In the genomic region with DNA sequence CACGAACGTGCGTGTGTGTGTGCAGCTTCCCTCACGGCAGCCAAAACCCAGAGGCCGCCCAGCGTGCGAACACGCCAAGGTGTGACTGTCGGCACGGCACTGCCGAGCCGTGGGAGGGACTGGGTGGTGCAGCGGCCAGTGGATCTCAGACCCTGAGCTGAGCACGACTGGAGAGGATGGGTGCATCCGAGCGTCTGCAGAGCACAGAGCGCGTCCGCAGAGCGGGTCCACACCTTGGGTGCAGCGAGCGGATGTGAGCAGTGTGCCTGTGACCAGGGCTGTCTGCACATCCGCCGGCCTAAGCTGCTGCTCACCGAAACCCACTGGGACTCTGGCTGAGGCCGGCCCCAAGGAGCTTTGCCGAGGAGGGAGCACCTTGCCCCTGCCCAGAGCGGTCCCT, we compare ENCODE assay signal across 22 cellular contexts. TPM values are rescaled to one million over a fixed set of nuclear protein-coding genes. Genes with fewer than 3 reads are reported as not detected.
A peak's percentile ranks its signal among the peaks of the same experiment; 100 is the strongest.
DNase-seq lines count a peak whose midpoint lies in the region; ATAC-seq, FAIRE-seq and TF ChIP-seq lines count a peak whose summit lies in the region.
"Had no signal": no experiment of that assay in that cellular context is flagged by ENCODE, and none has a peak within 500 bp of the region (broad histone marks: within the 10 kb centered on the region; RNA-seq: fewer than 3 reads in every experiment).

No MANE protein-coding gene starts in this region.

- H3K56ac ChIP-seq in H9 (ENCODE audit: insufficient read length, low read depth, low read length): no peak overlapping the region
- H3K56ac ChIP-seq in H1 (replicated peaks; ENCODE audit: insufficient read length, low read depth, low read length): no peak overlapping the region

- H3K9me3 Mint-ChIP-seq in GM23338: no peaks in the 10 kb centered on the region
- H3K9me3 Mint-ChIP-seq in H9: no peaks in the 10 kb centered on the region
- no peaks in the 10 kb centered on the region for H3K9me3 Mint-ChIP-seq in osteocyte (ENCODE audit: unreplicated experiment)
- no peaks in the 10 kb centered on the region for H3K9me3 Mint-ChIP-seq in HFFc6
- H3K9me3 Mint-ChIP-seq: CD8-positive, alpha-beta T cell had no signal

- H4K5ac ChIP-seq in H9 (ENCODE audit: insufficient read length, low read depth, low read length): no peak overlapping the region
- no peak overlapping the region for H4K5ac ChIP-seq in H1 (ENCODE audit: insufficient read length, low read depth, low read length)

- no peak for TF ChIP-seq CTCF in GM23338 (conservative IDR thresholded peaks at IDR 0.05; ENCODE audit: low read depth in 2 of 2)
- TF ChIP-seq CTCF in H9 (conservative IDR thresholded peaks at IDR 0.05): no peak
- no peak for TF ChIP-seq CTCF in H1 (IDR thresholded peaks at IDR 0.05; ENCODE audit: control extremely low read depth in 1 of 3, insufficient read depth in 1 of 3, low read depth in 1 of 3, low read length in 3 of 3)
- TF ChIP-seq CTCF in osteocyte (IDR thresholded peaks at IDR 0.05): no peak
- no peak for TF ChIP-seq CTCF in HFFc6 (IDR thresholded peaks at IDR 0.05)
- TF ChIP-seq CTCF in tibial artery (IDR thresholded peaks at IDR 0.05): no peak

- no peak for TF ChIP-seq POLR2A in H1 (IDR thresholded peaks at IDR 0.05; ENCODE audit: control extremely low read depth in 1 of 2, low read depth in 2 of 2, low read length in 2 of 2)

- H3K27me3 ChIP-seq in GM23338 (ENCODE audit: insufficient read depth): no peaks in the 10 kb centered on the region
- H3K27me3 ChIP-seq in H9 (ENCODE audit: insufficient read depth, low read length): no peaks in the 10 kb centered on the region
- H3K27me3 ChIP-seq in H1 (replicated peaks in 1 of 4; ENCODE audit: control insufficient read depth in 3 of 4, extremely low read depth in 1 of 4, insufficient read depth in 3 of 4, low read length in 3 of 4): no peaks in the 10 kb centered on the region
- H3K27me3 ChIP-seq in neuronal stem cell (ENCODE audit: control insufficient read depth in 3 of 3, insufficient read depth in 3 of 3, low read depth in 1 of 3, low read length in 3 of 3): no peaks in the 10 kb centered on the region
- H3K27me3 ChIP-seq in tibial artery: no peaks in the 10 kb centered on the region

- no peak overlapping the region for H3K4me3 Mint-ChIP-seq in GM23338
- no peak overlapping the region for H3K4me3 Mint-ChIP-seq in H9
- H3K4me3 Mint-ChIP-seq in osteocyte (ENCODE audit: unreplicated experiment): no peak overlapping the region
- no peak overlapping the region for H3K4me3 Mint-ChIP-seq in HFFc6
- H3K4me3 Mint-ChIP-seq: CD14-positive monocyte; CD8-positive, alpha-beta T cell had no signal

- H3K14ac ChIP-seq in H9 (ENCODE audit: insufficient read depth, low read length) (no peak overlapping the region), H1 (ENCODE audit: insufficient read length) (no peak overlapping the region), neuronal stem cell (ENCODE audit: low read length) (peak overlapping the region; percentile 75)

- H3K79me1 ChIP-seq in H9 (ENCODE audit: insufficient read depth, low read depth, low read length, poor library complexity, severe bottlenecking): no peaks in the 10 kb centered on the region
- H3K79me1 ChIP-seq in H1 (ENCODE audit: low read depth, low read length): peaks cover 16% of the 10 kb centered on the region
- peaks cover 23% of the 10 kb centered on the region for H3K79me1 ChIP-seq in neuronal stem cell (ENCODE audit: low read depth, low read length)

- no peak overlapping the region for H4K8ac ChIP-seq in H9 (replicated peaks; ENCODE audit: insufficient read length, low read depth, low read length)
- H4K8ac ChIP-seq in H1 (ENCODE audit: extremely low read depth, insufficient read depth, low read length): no peak overlapping the region
- no peak overlapping the region for H4K8ac ChIP-seq in neuronal stem cell (ENCODE audit: low read depth, low read length)

- H4K91ac ChIP-seq in H9 (ENCODE audit: insufficient read length, low read depth, low read length) (no peak overlapping the region), H1 (replicated peaks; ENCODE audit: insufficient read length, low read length) (peak overlapping the region; percentile 42), neuronal stem cell (ENCODE audit: low read depth, low read length, poor library complexity) (no peak overlapping the region)

- 0 out of 3 replicates have a peak, but pooled peaks have one; percentile 4 for ATAC-seq in GM23338
- ATAC-seq: CD8-positive, alpha-beta T cell had no signal

- H3K9ac ChIP-seq in H9 (ENCODE audit: extremely low read depth, insufficient read length, low read length) (no peak overlapping the region), H1 (replicated peaks in 1 of 4; ENCODE audit: extremely low read depth in 1 of 4, low read depth in 3 of 4, low read length in 3 of 4) (no peak overlapping the region), neuronal stem cell (ENCODE audit: low read depth, low read length, poor library complexity) (peak overlapping the region; percentile 50)

- H2AFZ ChIP-seq in GM23338: no peak overlapping the region
- no peak overlapping the region for H2AFZ ChIP-seq in H9 (ENCODE audit: low read length)
- no peak overlapping the region for H2AFZ ChIP-seq in H1 (ENCODE audit: low read length)
- H2AFZ ChIP-seq in neuronal stem cell (ENCODE audit: low read length): no peak overlapping the region

- TF ChIP-seq EP300 in H1 (IDR thresholded peaks at IDR 0.05; ENCODE audit: borderline replicate concordance in 1 of 2, low read depth in 2 of 2, low read length in 2 of 2): no peak

- intact Hi-C loops in tibial artery (cut with DNase I; ENCODE audit: low total_unique reads): no loop called here

- no peak overlapping the region for H3K27ac Mint-ChIP-seq in GM23338
- H3K27ac Mint-ChIP-seq in H9: peak overlapping the region in 2 of 3 experiments; percentile 64; a peak in 3 of 7 replicates
- no peak overlapping the region for H3K27ac Mint-ChIP-seq in osteocyte (ENCODE audit: unreplicated experiment)
- no peak overlapping the region for H3K27ac Mint-ChIP-seq in HFFc6
- H3K27ac Mint-ChIP-seq: CD8-positive, alpha-beta T cell had no signal

- H4K20me1 ChIP-seq in GM23338 (replicated peaks; ENCODE audit: insufficient read depth) (no peaks in the 10 kb centered on the region; the same call in 1 of the 2 replicates), H9 (ENCODE audit: control insufficient read depth, insufficient read depth, insufficient read length) (no peaks in the 10 kb centered on the region), H1 (replicated peaks in 1 of 2; ENCODE audit: control insufficient read depth in 1 of 2, insufficient read depth in 2 of 2, low read length in 2 of 2) (peaks cover 0 to 9% of the 10 kb centered on the region in 2 experiments)

- DNase-seq in GM23338 (ENCODE audit: low spot score): no peak
- no peak for DNase-seq in H9
- DNase-seq in H1 (ENCODE audit: low read depth in 1 of 2, low spot score in 2 of 2): peak in 1 of 2 experiments; percentile 45
- no peak for DNase-seq in neuronal stem cell (ENCODE audit: low spot score)
- no peak for DNase-seq in osteocyte (ENCODE audit: extremely low spot score, unreplicated experiment)
- DNase-seq in HFFc6: no peak
- DNase-seq in tibial artery: no peak
- DNase-seq: CD8-positive, alpha-beta T cell; COR-L47; DMS153; DMS79 treated with DMSO at 0.1 percent for 48 hours; EL had no signal

- WGBS in H9 (ENCODE audit: extremely low coverage, insufficient read length, low lambda C conversion rate): no CpG with 5 or more reads among the region's 28 CpGs
- WGBS in H1 (ENCODE audit: extremely low coverage in 1 of 2, insufficient coverage in 1 of 2, insufficient read length in 1 of 2, insufficient replicate concordance in 2 of 2, low coverage in 1 of 2, low lambda C conversion rate in 2 of 2, missing lambda C conversion rate in 1 of 2), 2 experiments: 96% methylated on average over 28 of the region's 28 CpGs; no CpG with 5 or more reads in 1 of the 2 experiments
- no CpG with 5 or more reads among the region's 28 CpGs for WGBS in neuronal stem cell (ENCODE audit: extremely low coverage in 2 of 2, insufficient read length in 2 of 2, insufficient replicate concordance in 1 of 2), 2 donors

- H3K4ac ChIP-seq in H9 (ENCODE audit: low read depth, low read length): no peak overlapping the region
- H3K4ac ChIP-seq in H1 (replicated peaks; ENCODE audit: insufficient read length, low read depth, low read length): no peak overlapping the region
- no peak overlapping the region for H3K4ac ChIP-seq in neuronal stem cell (ENCODE audit: low read length)

- H3T11ph ChIP-seq in H9 (ENCODE audit: low read length): no peak overlapping the region

- H3K36me3 Mint-ChIP-seq in GM23338 (ENCODE audit: low read depth) (no peaks in the 10 kb centered on the region; the same call in 2 of the 3 replicates), H9 (ENCODE audit: insufficient read depth in 1 of 3, low read depth in 3 of 3) (peaks cover 2 to 4% (median 3%) of the 10 kb centered on the region in 3 experiments; a peak in 4 of 7 replicates), osteocyte (ENCODE audit: unreplicated experiment) (peaks cover 4% of the 10 kb centered on the region), HFFc6 (ENCODE audit: low read depth) (no peaks in the 10 kb centered on the region)
- H3K36me3 Mint-ChIP-seq: CD8-positive, alpha-beta T cell had no signal

- no peaks in the 10 kb centered on the region for H3K9me3 ChIP-seq in H9 (ENCODE audit: control insufficient read depth, low read depth, low read length)
- no peaks in the 10 kb centered on the region for H3K9me3 ChIP-seq in H1 (ENCODE audit: insufficient read depth in 2 of 2, low read depth in 1 of 2, low read length in 1 of 2)
- H3K9me3 ChIP-seq in neuronal stem cell (replicated peaks in 1 of 2; ENCODE audit: control insufficient read depth in 2 of 2, insufficient read depth in 1 of 2, low read depth in 1 of 2, low read length in 2 of 2): peaks cover 0 to 4% of the 10 kb centered on the region in 2 donors
- no peaks in the 10 kb centered on the region for H3K9me3 ChIP-seq in tibial artery
- H3K9me3 ChIP-seq: HAP-1 had no signal

- POLR2A ChIA-PET in H1 (lab: Charles Lee; ENCODE audit: partially characterized antibody): interaction anchor here (0.5 to 2.0 kb wide), 7 partner anchors 18 to 74 kb away, joined by 3 to 6 read pairs (median 5); a partner anchor contains a TSS

- no peak overlapping the region for H3K18ac ChIP-seq in H9 (ENCODE audit: insufficient read length, low read depth, low read length)
- no peak overlapping the region; the same call in 1 of the 2 replicates for H3K18ac ChIP-seq in H1 (ENCODE audit: extremely low read depth, low read length)
- H3K18ac ChIP-seq in neuronal stem cell (ENCODE audit: low read length): peak overlapping the region; percentile 13

- H2AK5ac ChIP-seq in H9 (ENCODE audit: insufficient read length, low read length): no peak overlapping the region
- H2AK5ac ChIP-seq in H1 (ENCODE audit: low read depth, low read length): no peak overlapping the region
- H2AK5ac ChIP-seq in neuronal stem cell (ENCODE audit: low read depth, low read length): no peak overlapping the region

- H3K4me1 Mint-ChIP-seq in GM23338 (peaks cover 23% of the 10 kb centered on the region), H9 (peaks cover 19 to 37% of the 10 kb centered on the region in 2 experiments), osteocyte (ENCODE audit: unreplicated experiment) (peaks cover 27% of the 10 kb centered on the region), HFFc6 (ENCODE audit: low read depth) (peaks cover 20% of the 10 kb centered on the region)

- no peaks in the 10 kb centered on the region for H3K9me2 ChIP-seq in GM23338 (ENCODE audit: insufficient read depth)

- H2BK15ac ChIP-seq in H9 (ENCODE audit: low read depth, low read length) (no peak overlapping the region), H1 (ENCODE audit: low read length) (no peak overlapping the region), neuronal stem cell (ENCODE audit: low read length) (peak overlapping the region; percentile 49)

- peaks cover 43% of the 10 kb centered on the region for H3K79me2 ChIP-seq in GM23338 (replicated peaks; ENCODE audit: insufficient read depth)
- H3K79me2 ChIP-seq in H9 (ENCODE audit: insufficient read depth, low read length): no peaks in the 10 kb centered on the region; the same call in 1 of the 2 replicates
- peaks cover 7 to 42% of the 10 kb centered on the region in 2 experiments for H3K79me2 ChIP-seq in H1 (ENCODE audit: control insufficient read depth in 1 of 2, insufficient read depth in 2 of 2, low read length in 2 of 2)

- H2BK5ac ChIP-seq in H9 (ENCODE audit: insufficient read length, low read length) (no peak overlapping the region), H1 (ENCODE audit: low read depth, low read length) (peak overlapping the region; percentile 35; the same call in 1 of the 2 replicates), neuronal stem cell (ENCODE audit: low read length) (no peak overlapping the region)

- H2BK20ac ChIP-seq in H9 (ENCODE audit: low read depth, low read length, poor library complexity, severe bottlenecking) (no peak overlapping the region), H1 (ENCODE audit: low read length) (no peak overlapping the region)

- H2BK12ac ChIP-seq in H9 (ENCODE audit: insufficient read length, low read depth, low read length) (no peak overlapping the region), H1 (ENCODE audit: low read depth, low read length) (no peak overlapping the region), neuronal stem cell (ENCODE audit: low read length) (no peak overlapping the region)

- no peak for FAIRE-seq in H1 (lab: Jason Lieb, UNC)
- FAIRE-seq: A204.1, D721Med, G401.6, GM12892, GM19239, HepG2, HTR-8/SVneo had no signal

- H3K23ac ChIP-seq in H9 (ENCODE audit: insufficient read length, low read depth, low read length): no peak overlapping the region
- no peak overlapping the region for H3K23ac ChIP-seq in H1 (ENCODE audit: insufficient read length)
- no peak overlapping the region for H3K23ac ChIP-seq in neuronal stem cell (ENCODE audit: low read depth, low read length, poor library complexity)

- H3K4me2 ChIP-seq in GM23338 (no peak overlapping the region), H9 (ENCODE audit: insufficient read depth, insufficient read length, low read length) (no peak overlapping the region), H1 (ENCODE audit: insufficient read depth in 1 of 2, low read depth in 2 of 2, low read length in 2 of 2) (no peak overlapping the region), neuronal stem cell (ENCODE audit: insufficient read depth, low read length, poor library complexity, severe bottlenecking) (no peak overlapping the region)

- H3K23me2 ChIP-seq in H9 (ENCODE audit: insufficient read length, low read depth, low read length, poor library complexity, severe bottlenecking) (no peaks in the 10 kb centered on the region), H1 (ENCODE audit: low read depth, low read length) (no peaks in the 10 kb centered on the region)

- no peak overlapping the region for H2BK120ac ChIP-seq in H9 (ENCODE audit: low read depth, low read length, poor library complexity, severe bottlenecking)
- no peak overlapping the region for H2BK120ac ChIP-seq in H1 (replicated peaks; ENCODE audit: low read depth, low read length)
- no peak overlapping the region for H2BK120ac ChIP-seq in neuronal stem cell (ENCODE audit: low read depth, low read length)

- H3K27me3 Mint-ChIP-seq in GM23338 (ENCODE audit: insufficient read depth, low read depth, poor library complexity) (peaks cover 7% of the 10 kb centered on the region), H9 (ENCODE audit: low read depth) (no peaks in the 10 kb centered on the region), osteocyte (ENCODE audit: unreplicated experiment) (no peaks in the 10 kb centered on the region), HFFc6 (ENCODE audit: insufficient read depth) (no peaks in the 10 kb centered on the region)

- H3K4me1 ChIP-seq in GM23338 (ENCODE audit: insufficient read depth): peaks cover 5% of the 10 kb centered on the region; the same call in 1 of the 2 replicates
- H3K4me1 ChIP-seq in H9 (ENCODE audit: insufficient read depth, low read length): peaks cover 5% of the 10 kb centered on the region; the same call in 1 of the 2 replicates
- peaks cover 0 to 10% (median 6%) of the 10 kb centered on the region in 4 experiments; a peak in 6 of 7 replicates for H3K4me1 ChIP-seq in H1 (replicated peaks in 1 of 4; ENCODE audit: control insufficient read depth in 3 of 4, insufficient read depth in 4 of 4, low read length in 3 of 4)
- peaks cover 9 to 16% of the 10 kb centered on the region in 2 donors for H3K4me1 ChIP-seq in neuronal stem cell (ENCODE audit: control insufficient read depth in 2 of 2, insufficient read depth in 1 of 2, low read depth in 1 of 2, low read length in 2 of 2)
- peaks cover 3 to 25% (median 15%) of the 10 kb centered on the region in 4 donors for H3K4me1 ChIP-seq in tibial artery
- H3K4me1 ChIP-seq: HAP-1 had no signal

- H3K4me3 ChIP-seq in GM23338 (no peak overlapping the region), H1 (ENCODE audit: extremely low read depth in 1 of 4, insufficient read depth in 2 of 4, low read depth in 3 of 4, low read length in 4 of 4) (no peak overlapping the region), neuronal stem cell (ENCODE audit: low read length in 2 of 2) (no peak overlapping the region), tibial artery (no peak overlapping the region)
- H3K4me3 ChIP-seq: HAP-1 had no signal

- TF ChIP-seq RAD21 in H1 (IDR thresholded peaks at IDR 0.05 in 1 of 2, conservative IDR thresholded peaks at IDR 0.05 in 1 of 2; ENCODE audit: low read depth in 2 of 2, low read length in 2 of 2): no peak

- H3K27ac ChIP-seq in GM23338 (ENCODE audit: low read depth): peak overlapping the region; percentile 63; the same call in 1 of the 2 replicates
- no peak overlapping the region for H3K27ac ChIP-seq in H9 (ENCODE audit: insufficient read length, low read depth, low read length)
- no peak overlapping the region for H3K27ac ChIP-seq in H1 (ENCODE audit: low read depth, low read length)
- no peak overlapping the region for H3K27ac ChIP-seq in neuronal stem cell (replicated peaks; ENCODE audit: low read length)
- no peak overlapping the region for H3K27ac ChIP-seq in tibial artery

- H3K36me3 ChIP-seq in GM23338 (ENCODE audit: insufficient read depth) (no peaks in the 10 kb centered on the region), H1 (ENCODE audit: control insufficient read depth in 2 of 4, insufficient read depth in 4 of 4, low read length in 3 of 4) (peaks cover 0 to 7% (median 2%) of the 10 kb centered on the region in 4 experiments; a peak in 2 of 8 replicates), neuronal stem cell (replicated peaks in 1 of 2; ENCODE audit: control insufficient read depth in 2 of 2, insufficient read depth in 2 of 2, low read length in 2 of 2) (peaks cover 7 to 10% of the 10 kb centered on the region in 2 donors), tibial artery (no peaks in the 10 kb centered on the region)
- H3K36me3 ChIP-seq: HAP-1 had no signal

- H3F3A ChIP-seq in GM23338 (replicated peaks; ENCODE audit: low read depth): peaks cover 8% of the 10 kb centered on the region

- CTCF ChIA-PET in H1 (lab: Charles Lee; ENCODE audit: partially characterized antibody): interaction anchor here (0.6 to 4.0 kb wide), 16 partner anchors 9 to 109 kb away, joined by 3 to 32 read pairs (median 5); a partner anchor contains a TSS

RNA-seq across cellular contexts. Expression of a gene that starts 22.7 kb away (rescaled TPM):
- 46.6 and 145 TPM in 2 replicates for total RNA-seq in GM23338 (2014; rRNA removed; shearing (Covaris generic))
- polyA plus RNA-seq in GM23338 (2016; fragmentation: Nextera tagmentation; extraction: Ambion mirVana) (22.7 and 23.8 TPM in 2 replicates), H1 (2011; rRNA removed) (68.2 and 108 TPM in 2 replicates)
- total RNA-seq in H9 (2021) (53.4 and 55.3 TPM in 2 replicates), osteocyte (55.3 and 56.1 TPM in 2 replicates)
- 48.7 and 52.4 TPM in 2 replicates for total RNA-seq in H1 (2021; fragmentation: NEBNext Ultra II Directional; extraction: Animal tissue kit (Norgen Biotek cat#: 25700))
- 69.7 TPM for polyA plus RNA-seq in H1 (2011; cell fraction: cytosol; rRNA removed)
- polyA plus RNA-seq in H1 (2011; cell fraction: nucleus; rRNA removed): 197 TPM
- polyA plus RNA-seq in H1 (2012, experiment 1 of 2): 33.3 to 60.1 TPM (median 54.3 TPM) in 4 replicates
- polyA plus RNA-seq in H1 (2012, experiment 2 of 2): 51.9 TPM
- 42.4 TPM for polyA plus RNA-seq in H1 (2013, experiment 1 of 2)
- polyA plus RNA-seq in H1 (2013, experiment 2 of 2): 39.1 TPM
- polyA minus RNA-seq in H1 (2011; rRNA and poly(A)+ RNA removed): 49.6 and 57.3 TPM in 2 replicates
- polyA minus RNA-seq in H1 (2011; cell fraction: cytosol; rRNA and poly(A)+ RNA removed): 38.8 TPM
- polyA minus RNA-seq in H1 (2011; cell fraction: nucleus; rRNA and poly(A)+ RNA removed): 51.9 TPM
- 27.4 TPM for polyA plus RNA-seq in neuronal stem cell (2013, experiment 1 of 2)
- 26.0 TPM for polyA plus RNA-seq in neuronal stem cell (2013, experiment 2 of 2)
- 10 to 100 TPM; 23.3 to 34.5 (median 27.2) TPM for total RNA-seq in HFFc6 (2021; fragmentation: NEBNext Ultra II Directional; extraction: Animal tissue kit (Norgen Biotek cat#: 25700))

RNA-seq across cellular contexts. Expression of a gene that starts 31.0 kb away (rescaled TPM):
- 6.5 and 10.2 TPM in 2 replicates for total RNA-seq in GM23338 (2014; rRNA removed; shearing (Covaris generic))
- polyA plus RNA-seq in GM23338 (2016; fragmentation: Nextera tagmentation; extraction: Ambion mirVana) (7.5 and 9.0 TPM in 2 replicates), H1 (2011; rRNA removed) (20.7 and 24.6 TPM in 2 replicates)
- total RNA-seq in H9 (2021) (12.3 and 13.1 TPM in 2 replicates), osteocyte (not detected in 2 replicates)
- 18.0 and 20.0 TPM in 2 replicates for total RNA-seq in H1 (2021; fragmentation: NEBNext Ultra II Directional; extraction: Animal tissue kit (Norgen Biotek cat#: 25700))
- 19.7 TPM for polyA plus RNA-seq in H1 (2011; cell fraction: cytosol; rRNA removed)
- polyA plus RNA-seq in H1 (2011; cell fraction: nucleus; rRNA removed): 185 TPM
- 20.7 to 42.8 TPM (median 32.2 TPM) in 4 replicates for polyA plus RNA-seq in H1 (2012, experiment 1 of 2)
- polyA plus RNA-seq in H1 (2012, experiment 2 of 2): 11.9 TPM
- 14.6 TPM for polyA plus RNA-seq in H1 (2013, experiment 1 of 2)
- 13.7 TPM for polyA plus RNA-seq in H1 (2013, experiment 2 of 2)
- polyA minus RNA-seq in H1 (2011; rRNA and poly(A)+ RNA removed): 5.2 and 7.0 TPM in 2 replicates
- 5.6 TPM for polyA minus RNA-seq in H1 (2011; cell fraction: cytosol; rRNA and poly(A)+ RNA removed)
- polyA minus RNA-seq in H1 (2011; cell fraction: nucleus; rRNA and poly(A)+ RNA removed): 19.3 TPM
- 2.8 TPM for polyA plus RNA-seq in neuronal stem cell (2013, experiment 1 of 2)
- polyA plus RNA-seq in neuronal stem cell (2013, experiment 2 of 2): 1.9 TPM
- not detected for total RNA-seq in HFFc6 (2021; fragmentation: NEBNext Ultra II Directional; extraction: Animal tissue kit (Norgen Biotek cat#: 25700))
- polyA plus RNA-seq: BJ had no signal

RNA-seq across cellular contexts. Expression of a gene that starts 34.2 kb away (rescaled TPM):
- 50.4 and 56.3 TPM in 2 replicates for total RNA-seq in GM23338 (2014; rRNA removed; shearing (Covaris generic))
- polyA plus RNA-seq in GM23338 (2016; fragmentation: Nextera tagmentation; extraction: Ambion mirVana) (32.3 and 33.3 TPM in 2 replicates), H1 (2011; rRNA removed) (48.7 and 86.4 TPM in 2 replicates)
- total RNA-seq in H9 (2021) (60.0 and 67.0 TPM in 2 replicates), osteocyte (151 and 160 TPM in 2 replicates)
- 49.8 and 53.4 TPM in 2 replicates for total RNA-seq in H1 (2021; fragmentation: NEBNext Ultra II Directional; extraction: Animal tissue kit (Norgen Biotek cat#: 25700))
- 60.1 TPM for polyA plus RNA-seq in H1 (2011; cell fraction: cytosol; rRNA removed)
- polyA plus RNA-seq in H1 (2011; cell fraction: nucleus; rRNA removed): 139 TPM
- 36.0 to 56.2 TPM (median 54.7 TPM) in 4 replicates for polyA plus RNA-seq in H1 (2012, experiment 1 of 2)
- 56.3 TPM for polyA plus RNA-seq in H1 (2012, experiment 2 of 2)
- 29.5 TPM for polyA plus RNA-seq in H1 (2013, experiment 1 of 2)
- 27.5 TPM for polyA plus RNA-seq in H1 (2013, experiment 2 of 2)
- polyA minus RNA-seq in H1 (2011; rRNA and poly(A)+ RNA removed): 29.0 and 44.4 TPM in 2 replicates
- polyA minus RNA-seq in H1 (2011; cell fraction: cytosol; rRNA and poly(A)+ RNA removed): 38.3 TPM
- 63.2 TPM for polyA minus RNA-seq in H1 (2011; cell fraction: nucleus; rRNA and poly(A)+ RNA removed)
- 35.7 TPM for polyA plus RNA-seq in neuronal stem cell (2013, experiment 1 of 2)
- 35.1 TPM for polyA plus RNA-seq in neuronal stem cell (2013, experiment 2 of 2)
- 100 to 1,000 TPM; 223 to 272 (median 250) TPM for total RNA-seq in HFFc6 (2021; fragmentation: NEBNext Ultra II Directional; extraction: Animal tissue kit (Norgen Biotek cat#: 25700))

RNA-seq across cellular contexts. Expression of a gene that starts 58.0 kb away (rescaled TPM):
- 59.1 and 63.0 TPM in 2 replicates for total RNA-seq in GM23338 (2014; rRNA removed; shearing (Covaris generic))
- 72.2 and 96.2 TPM in 2 replicates for polyA plus RNA-seq in GM23338 (2016; fragmentation: Nextera tagmentation; extraction: Ambion mirVana)
- total RNA-seq in H9 (2021): 85.7 and 89.7 TPM in 2 replicates
- total RNA-seq in H1 (2021; fragmentation: NEBNext Ultra II Directional; extraction: Animal tissue kit (Norgen Biotek cat#: 25700)): 66.3 and 68.9 TPM in 2 replicates
- polyA plus RNA-seq in H1 (2011; rRNA removed): 55.2 and 94.2 TPM in 2 replicates
- 57.0 TPM for polyA plus RNA-seq in H1 (2011; cell fraction: cytosol; rRNA removed)
- polyA plus RNA-seq in H1 (2011; cell fraction: nucleus; rRNA removed): 133 TPM
- polyA plus RNA-seq in H1 (2012, experiment 1 of 2): 35.4 to 56.4 TPM (median 48.3 TPM) in 4 replicates
- 55.4 TPM for polyA plus RNA-seq in H1 (2012, experiment 2 of 2)
- polyA plus RNA-seq in H1 (2013, experiment 1 of 2): 51.9 TPM
- polyA plus RNA-seq in H1 (2013, experiment 2 of 2): 52.5 TPM
- polyA minus RNA-seq in H1 (2011; rRNA and poly(A)+ RNA removed): 13.0 and 16.6 TPM in 2 replicates
- polyA minus RNA-seq in H1 (2011; cell fraction: cytosol; rRNA and poly(A)+ RNA removed): 26.2 TPM
- 24.8 TPM for polyA minus RNA-seq in H1 (2011; cell fraction: nucleus; rRNA and poly(A)+ RNA removed)
- polyA plus RNA-seq in neuronal stem cell (2013, experiment 1 of 2): 15.1 TPM
- polyA plus RNA-seq in neuronal stem cell (2013, experiment 2 of 2): 13.4 TPM
- total RNA-seq in osteocyte: 27.0 and 28.0 TPM in 2 replicates
- total RNA-seq in HFFc6 (2021; fragmentation: NEBNext Ultra II Directional; extraction: Animal tissue kit (Norgen Biotek cat#: 25700)): 10 to 100 TPM; 15.9 to 21.6 (median 18.7) TPM

Comparison
In these comparisons a context has a peak if more than half of its experiments do, and no peak if none do; other contexts are left out.
1. H3K27ac Mint-ChIP-seq: peak in H9 (2 of 3); none in GM23338 (single experiment), osteocyte (single experiment) and HFFc6 (single experiment).